9 cellular contexts compared by ENCODE assay signal in genomic region chr2:150484461-150484931, GRCh38. TPM values are rescaled to one million over a fixed set of nuclear protein-coding genes. Genes with fewer than 3 reads are reported as not detected.
A peak's percentile ranks its signal among the peaks of the same experiment; 100 is the strongest.
DNase-seq lines count a peak whose midpoint lies in the region; ATAC-seq and TF ChIP-seq lines count a peak whose summit lies in the region.
"Had no signal": no experiment of that assay in that cellular context is flagged by ENCODE, and none has a peak within 500 bp of the region (broad histone marks: within the 10 kb centered on the region; RNA-seq: fewer than 3 reads in every experiment).

No MANE protein-coding gene starts in this region.

- DNase-seq in EL (peak; percentile 51), SK-N-MC (ENCODE audit: low read depth, low spot score) (no peak), psoas muscle (no peak), HAP-1 (ENCODE audit: low spot score in 2 of 2) (no peak)
- DNase-seq in activated CD8-positive, alpha-beta T cell treated with anti-CD3 and anti-CD28 coated beads, Interleukin-2, amount 10 ng/mL, durations not matched to agents 7 days and 5 days, result no peak
- no peak for DNase-seq in CD4-positive, alpha-beta memory T cell

- peaks cover 44% of the 10 kb centered on the region for H3K27me3 Mint-ChIP-seq in activated CD8-positive, alpha-beta T cell treated with anti-CD3 and anti-CD28 coated beads, Interleukin-2, amount 10 ng/mL, durations not matched to agents 7 days and 5 days (ENCODE audit: low read depth)
- H3K27me3 Mint-ChIP-seq in CD4-positive, alpha-beta memory T cell, result peaks cover 26 to 40% of the 10 kb centered on the region in 2 donors

- no peak for TF ChIP-seq CTCF in gastroesophageal sphincter (IDR thresholded peaks at IDR 0.05)
- TF ChIP-seq CTCF in psoas muscle (IDR thresholded peaks at IDR 0.05), result no peak

- intact Hi-C loops in psoas muscle (cut with DNase I), result loop anchor here in 1 of 2 donors (10.0 kb wide), 1 partner anchor 200 kb away; no protein-coding TSS in a partner anchor
- intact Hi-C loops in CD4-positive, alpha-beta memory T cell (cut with micrococcal nuclease), result no loop called here

- H3K9me3 ChIP-seq in SK-N-MC (ENCODE audit: low read depth, low read length), result no peaks in the 10 kb centered on the region
- H3K9me3 ChIP-seq in gastroesophageal sphincter, result no peaks in the 10 kb centered on the region
- H3K9me3 ChIP-seq in psoas muscle, result no peaks in the 10 kb centered on the region
- no peaks in the 10 kb centered on the region for H3K9me3 ChIP-seq in HAP-1
- no peaks in the 10 kb centered on the region for H3K9me3 ChIP-seq in CD4-positive, alpha-beta memory T cell (ENCODE audit: control insufficient read depth in 1 of 2, low read length in 2 of 2)

- no peak for TF ChIP-seq POLR2A in gastroesophageal sphincter (IDR thresholded peaks at IDR 0.05)

- CTCF ChIA-PET in activated CD8-positive, alpha-beta T cell treated with anti-CD3 and anti-CD28 coated beads, Interleukin-2, amount 10 ng/mL, durations not matched to agents 7 days and 5 days (lab: Charles Lee), result no interaction called here
- CTCF ChIA-PET in CD4-positive, alpha-beta memory T cell (lab: Charles Lee; ENCODE audit: partially characterized antibody), result no interaction called here

- no peaks in the 10 kb centered on the region for H3K9me3 Mint-ChIP-seq in activated CD8-positive, alpha-beta T cell treated with anti-CD3 and anti-CD28 coated beads, Interleukin-2, amount 10 ng/mL, durations not matched to agents 7 days and 5 days (ENCODE audit: insufficient read depth)
- peaks cover 0 to 2% (median 0%) of the 10 kb centered on the region in 8 donors for H3K9me3 Mint-ChIP-seq in CD4-positive, alpha-beta memory T cell

- no peaks in the 10 kb centered on the region for H3K27me3 ChIP-seq in gastroesophageal sphincter
- H3K27me3 ChIP-seq in psoas muscle (ENCODE audit: insufficient read depth in 3 of 3, low read length in 2 of 3), result no peaks in the 10 kb centered on the region
- H3K27me3 ChIP-seq in HAP-1 (ENCODE audit: low read depth), result no peaks in the 10 kb centered on the region
- peaks cover 5% of the 10 kb centered on the region for H3K27me3 ChIP-seq in CD4-positive, alpha-beta memory T cell (ENCODE audit: insufficient read depth, low read length)

- POLR2A ChIA-PET in activated CD8-positive, alpha-beta T cell treated with anti-CD3 and anti-CD28 coated beads, Interleukin-2, amount 10 ng/mL, durations not matched to agents 7 days and 5 days (lab: Charles Lee), result no interaction called here
- POLR2A ChIA-PET in CD4-positive, alpha-beta memory T cell (lab: Charles Lee; ENCODE audit: partially characterized antibody), result no interaction called here

- in situ Hi-C loops in HAP-1 (cut with MboI; ENCODE audit: low sequenced_read_pairs), result loop anchor here (10.0 kb wide), 1 partner anchor 880 kb away; no protein-coding TSS in a partner anchor

- no peak overlapping the region for H3K4me3 Mint-ChIP-seq in activated CD8-positive, alpha-beta T cell treated with anti-CD3 and anti-CD28 coated beads, Interleukin-2, amount 10 ng/mL, durations not matched to agents 7 days and 5 days
- H3K4me3 Mint-ChIP-seq in CD4-positive, alpha-beta memory T cell, result no peak overlapping the region

- H3K4me1 ChIP-seq in gastroesophageal sphincter, result peaks cover 27 to 55% (median 30%) of the 10 kb centered on the region in 3 donors
- H3K4me1 ChIP-seq in psoas muscle, result peaks cover 38% of the 10 kb centered on the region
- H3K4me1 ChIP-seq in HAP-1, result peaks cover 25% of the 10 kb centered on the region
- H3K4me1 ChIP-seq in CD4-positive, alpha-beta memory T cell (ENCODE audit: insufficient read depth, low read length), result no peaks in the 10 kb centered on the region

- ATAC-seq in gastroesophageal sphincter, result no peak
- no peak for ATAC-seq in psoas muscle
- no peak for ATAC-seq in activated CD8-positive, alpha-beta T cell treated with anti-CD3 and anti-CD28 coated beads, Interleukin-2, amount 10 ng/mL, durations not matched to agents 7 days and 5 days
- ATAC-seq in GM18858 (IDR thresholded peaks at IDR 0.05; ENCODE audit: unreplicated experiment), result no peak

- TF ChIP-seq EP300 in gastroesophageal sphincter (IDR thresholded peaks at IDR 0.05), result no peak

- no peaks in the 10 kb centered on the region for H3K36me3 Mint-ChIP-seq in activated CD8-positive, alpha-beta T cell treated with anti-CD3 and anti-CD28 coated beads, Interleukin-2, amount 10 ng/mL, durations not matched to agents 7 days and 5 days (ENCODE audit: low read depth)
- H3K36me3 Mint-ChIP-seq in CD4-positive, alpha-beta memory T cell, result no peaks in the 10 kb centered on the region

- no peak overlapping the region for H3K27ac Mint-ChIP-seq in activated CD8-positive, alpha-beta T cell treated with anti-CD3 and anti-CD28 coated beads, Interleukin-2, amount 10 ng/mL, durations not matched to agents 7 days and 5 days
- H3K27ac Mint-ChIP-seq in CD4-positive, alpha-beta memory T cell, result no peak overlapping the region

- peaks cover 15% of the 10 kb centered on the region for H3K4me1 Mint-ChIP-seq in activated CD8-positive, alpha-beta T cell treated with anti-CD3 and anti-CD28 coated beads, Interleukin-2, amount 10 ng/mL, durations not matched to agents 7 days and 5 days (ENCODE audit: low read depth)
- peaks cover 4 to 21% (median 8%) of the 10 kb centered on the region in 4 donors for H3K4me1 Mint-ChIP-seq in CD4-positive, alpha-beta memory T cell

- peak overlapping the region; percentile 81; the same call in 1 of the 2 replicates for H3K4me3 ChIP-seq in SK-N-MC
- H3K4me3 ChIP-seq in gastroesophageal sphincter, result peak overlapping the region; percentile 84 to 98
- peak overlapping the region; percentile 82 for H3K4me3 ChIP-seq in psoas muscle
- no peak overlapping the region for H3K4me3 ChIP-seq in HAP-1
- no peak overlapping the region for H3K4me3 ChIP-seq in CD4-positive, alpha-beta memory T cell (ENCODE audit: low read length in 2 of 2)

- no peak overlapping the region for H3K27ac ChIP-seq in SK-N-MC
- peak overlapping the region; percentile 86 to 98 (median 96) for H3K27ac ChIP-seq in gastroesophageal sphincter
- H3K27ac ChIP-seq in psoas muscle, result peak overlapping the region; percentile 83
- H3K27ac ChIP-seq in CD4-positive, alpha-beta memory T cell (ENCODE audit: low read depth, low read length), result no peak overlapping the region

- no peaks in the 10 kb centered on the region for H3K36me3 ChIP-seq in SK-N-MC (ENCODE audit: insufficient read depth, low read length)
- no peaks in the 10 kb centered on the region for H3K36me3 ChIP-seq in gastroesophageal sphincter
- H3K36me3 ChIP-seq in psoas muscle (ENCODE audit: insufficient read depth in 1 of 2, low read depth in 1 of 2), result no peaks in the 10 kb centered on the region
- no peaks in the 10 kb centered on the region for H3K36me3 ChIP-seq in HAP-1 (replicated peaks)
- no peaks in the 10 kb centered on the region for H3K36me3 ChIP-seq in CD4-positive, alpha-beta memory T cell (ENCODE audit: insufficient read depth, low read length)

- 7% methylated on average over 6 of the region's 6 CpGs; no CpG with 5 or more reads in 1 of the 2 donors for WGBS in gastroesophageal sphincter (ENCODE audit: low coverage in 1 of 2), 2 donors
- WGBS in psoas muscle, 3 donors, result 11 to 25% (median 15%) methylated on average over 6 of the region's 6 CpGs

- no peak overlapping the region for H3K9ac ChIP-seq in SK-N-MC (ENCODE audit: insufficient read length)

RNA-seq across cellular contexts. Expression of gene RND3, which starts 3.0 kb away (rescaled TPM):
- total RNA-seq in gastroesophageal sphincter (100 to 1,000 TPM in 2 of 4 donors, 10 to 100 TPM in 2; 31.0 to 154 (median 81.0) TPM), psoas muscle (10 to 100 TPM in 3 of 4 donors, 1 to 10 TPM in 1; 8.8 to 25.7 (median 16.4) TPM)
- 10 to 100 TPM in 1 of 3 donors, 1 to 10 TPM in 2; 9.7 to 55.3 (median 9.7) TPM for polyA plus RNA-seq in psoas muscle
- not detected for total RNA-seq in activated CD8-positive, alpha-beta T cell treated with anti-CD3 and anti-CD28 coated beads, Interleukin-2, amount 10 ng/mL, durations not matched to agents 7 days and 5 days
- total RNA-seq in CD4-positive, alpha-beta memory T cell, result not detected
- polyA plus RNA-seq in CD4-positive, alpha-beta memory T cell, result not detected
- total RNA-seq: activated CD8-positive, alpha-beta memory T cell treated with anti-CD3 and anti-CD28 coated beads for 36 hours had no signal

Comparison
In these comparisons a context has a peak if more than half of its experiments do, and no peak if none do; other contexts are left out.
1. H3K27ac ChIP-seq: peak in gastroesophageal sphincter (4 of 4) and psoas muscle (single experiment); none in SK-N-MC (single experiment) and CD4-positive, alpha-beta memory T cell (single experiment).
2. H3K4me3 ChIP-seq: peak in SK-N-MC (single experiment), gastroesophageal sphincter (2 of 2) and psoas muscle (single experiment); none in HAP-1 (single experiment) and CD4-positive, alpha-beta memory T cell (0 of 2).
3. RNA of gene RND3, which starts 3.0 kb away (total RNA-seq): 31.0 to 154 TPM in gastroesophageal sphincter and 8.8 to 25.7 TPM in psoas muscle; not detected in CD4-positive, alpha-beta memory T cell and not detected in activated CD8-positive, alpha-beta T cell treated with anti-CD3 and anti-CD28 coated beads, Interleukin-2, amount 10 ng/mL, durations not matched to agents 7 days and 5 days; every median in the first group is over 4 times any median in the second.